Comparison of ENCODE assay signal across 1 cellular context in the genomic region with DNA sequence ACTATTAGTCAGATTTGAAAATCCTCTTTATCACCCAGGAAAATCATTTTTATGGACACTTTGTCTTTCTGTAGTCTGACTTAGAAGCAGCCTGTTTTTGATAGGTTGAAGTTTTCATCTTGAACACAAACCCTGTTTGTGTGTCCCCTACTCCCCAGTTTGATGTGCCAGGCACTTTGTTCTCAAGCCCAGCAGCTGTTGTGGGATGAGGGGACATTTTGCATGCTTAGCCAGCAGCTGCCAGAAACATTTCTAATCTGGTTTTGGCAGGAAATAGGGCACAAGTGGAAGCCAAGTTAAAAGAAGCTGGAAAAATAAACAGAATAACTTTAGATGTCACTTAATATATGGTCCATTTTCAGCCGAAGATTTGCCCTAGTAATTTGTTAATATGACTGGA.
TF ChIP-seq lines count a peak whose summit lies in the region.

No MANE protein-coding gene starts in this region.

TF ChIP-seq in GM23338, 12 proteins besides CTCF, POLR2A, EP300 and RAD21 (continued from another document):
- no peak for TF ChIP-seq ZNF462 (CRISPR knock-in tag; IDR thresholded peaks at IDR 0.05)
- TF ChIP-seq ZNF114 (CRISPR knock-in tag; IDR thresholded peaks at IDR 0.05) = no peak
- TF ChIP-seq CREB1 (CRISPR knock-in tag; IDR thresholded peaks at IDR 0.05; ENCODE audit: low read depth) = no peak
